In genomic region chr17:43399839-43400328, GRCh38 we compare ENCODE assay signal across 9 cellular contexts. TPM values are rescaled to one million over a fixed set of nuclear protein-coding genes. Genes with fewer than 3 reads are reported as not detected.
A peak's percentile ranks its signal among the peaks of the same experiment; 100 is the strongest.
DNase-seq lines count a peak whose midpoint lies in the region; ATAC-seq and TF ChIP-seq lines count a peak whose summit lies in the region.
"Had no signal": no experiment of that assay in that cellular context is flagged by ENCODE, and none has a peak within 500 bp of the region (broad histone marks: within the 10 kb centered on the region; RNA-seq: fewer than 3 reads in every experiment).

No MANE protein-coding gene starts in this region.

- no peak for TF ChIP-seq RAD21 in HCT116 (IDR thresholded peaks at IDR 0.05; ENCODE audit: low read depth)

- H3K4me3 ChIP-seq in HCT116 (replicated peaks in 1 of 2; ENCODE audit: low read depth in 1 of 2, low read length in 2 of 2) (peak overlapping the region; percentile 73 to 75), gastrocnemius medialis (peak overlapping the region; percentile 62 to 87 (median 72))

- peak overlapping the region; percentile 87; the same call in 1 of the 2 replicates for H3K9ac ChIP-seq in HCT116 (ENCODE audit: low read length)

- no peaks in the 10 kb centered on the region for H3K9me3 Mint-ChIP-seq in activated T-helper 17 cell treated with anti-CD3 and anti-CD28 coated beads, Interleukin-2, amount 50 U/mL, for 72 hours

- peaks cover 9% of the 10 kb centered on the region for H3K4me1 Mint-ChIP-seq in activated T-helper 17 cell treated with anti-CD3 and anti-CD28 coated beads, Interleukin-2, amount 50 U/mL, for 72 hours

- no peak overlapping the region for H2AFZ ChIP-seq in HCT116 (ENCODE audit: low read depth, low read length, poor library complexity, severe bottlenecking)

- ATAC-seq in HCT116 (no peak), left ventricle myocardium superior (peak; percentile 7), gastrocnemius medialis (no peak), HG03571 (IDR thresholded peaks at IDR 0.05; ENCODE audit: unreplicated experiment) (no peak), esophagus mucosa (no peak)
- no peak for ATAC-seq in activated T-helper 17 cell treated with anti-CD3 and anti-CD28 coated beads, Interleukin-2, amount 50 U/mL, for 72 hours (replicated peaks)

- H3K79me2 ChIP-seq in HCT116 (ENCODE audit: insufficient read depth, low read length), result peaks cover 17% of the 10 kb centered on the region

- H3K9me3 ChIP-seq in HCT116 (ENCODE audit: control insufficient read depth in 1 of 2, insufficient read depth in 1 of 2, low read depth in 1 of 2, low read length in 2 of 2) (no peaks in the 10 kb centered on the region), gastrocnemius medialis (no peaks in the 10 kb centered on the region)

- H3K4me1 ChIP-seq in HCT116 (ENCODE audit: control insufficient read depth in 1 of 2, insufficient read depth in 2 of 2, low read length in 2 of 2) (peaks cover 3 to 36% of the 10 kb centered on the region in 2 experiments; a peak in 3 of 4 replicates), gastrocnemius medialis (peaks cover 0 to 27% of the 10 kb centered on the region in 2 donors)

- RAD21 ChIA-PET in HCT116 (lab: Charles Lee; ENCODE audit: low non-redundant PET in 1 of 2, low total read pairs in 2 of 2, uncharacterized antibody in 2 of 2, unreplicated experiment in 2 of 2), result interaction anchor here in 1 of 2 experiments (1.0 kb wide), 1 partner anchor 31 kb away, joined by 4 read pairs; no protein-coding TSS in a partner anchor

- peak overlapping the region; percentile 94 for H3K4me3 Mint-ChIP-seq in activated T-helper 17 cell treated with anti-CD3 and anti-CD28 coated beads, Interleukin-2, amount 50 U/mL, for 72 hours

- POLR2A ChIA-PET in HCT116 (lab: Charles Lee), result interaction anchor here (0.7 to 4.9 kb wide), 10 partner anchors 10 to 84 kb away, joined by 3 to 63 read pairs (median 9); partner anchors contain the start of gene DHX8

- no peak overlapping the region for H3K27ac Mint-ChIP-seq in activated T-helper 17 cell treated with anti-CD3 and anti-CD28 coated beads, Interleukin-2, amount 50 U/mL, for 72 hours

- H3K36me3 ChIP-seq in HCT116 (ENCODE audit: control insufficient read depth in 1 of 2, insufficient read depth in 2 of 2, low read length in 2 of 2), result no peaks in the 10 kb centered on the region
- H3K36me3 ChIP-seq in gastrocnemius medialis, result no peaks in the 10 kb centered on the region

- no peaks in the 10 kb centered on the region for H3K27me3 ChIP-seq in HCT116 (ENCODE audit: insufficient read depth, low read length)
- H3K27me3 ChIP-seq in gastrocnemius medialis, result no peaks in the 10 kb centered on the region

- in situ Hi-C loops in gastrocnemius medialis (cut with MboI; ENCODE audit: low sequenced_read_pairs in 4 of 4), result loop anchor here in 1 of 4 donors (5.0 kb wide), 1 partner anchor 82 kb away; the partner anchor contains the start of gene DHX8

- CTCF ChIA-PET in HCT116 (lab: Charles Lee), result no interaction called here

- H3K9me2 ChIP-seq in HCT116 (ENCODE audit: insufficient read depth), result no peaks in the 10 kb centered on the region

- intact Hi-C loops in HCT116 (cut with micrococcal nuclease) (no loop called here), left ventricle myocardium superior (cut with micrococcal nuclease) (no loop called here), gastrocnemius medialis (cut with DNase I; ENCODE audit: low total_unique reads) (loop anchor here (10.0 kb wide), 1 partner anchor 565 kb away; the partner anchor contains the start of gene PSME3)

- no peaks in the 10 kb centered on the region for H3K27me3 Mint-ChIP-seq in activated T-helper 17 cell treated with anti-CD3 and anti-CD28 coated beads, Interleukin-2, amount 50 U/mL, for 72 hours

- no peaks in the 10 kb centered on the region for H4K20me1 ChIP-seq in HCT116 (ENCODE audit: insufficient read depth)

- no peak for DNase-seq in HCT116 (ENCODE audit: low read depth, low spot score)
- DNase-seq in left ventricle myocardium superior, result peak; percentile 48
- DNase-seq in gastrocnemius medialis, result no peak
- DNase-seq in middle frontal gyrus (ENCODE audit: extremely low spot score, low spot score), result no peak
- DNase-seq in NCI-H748 (lab: John Stamatoyannopoulos, UW; ENCODE audit: unreplicated experiment), result no peak
- DNase-seq: NCI-H1436 treated with DMSO at 0.1 percent for 48 hours had no signal

- H3K27ac ChIP-seq in HCT116 (ENCODE audit: low read depth, low read length) (no peak overlapping the region), gastrocnemius medialis (peak overlapping the region in 2 of 4 donors; percentile 78 to 84)

- TF ChIP-seq POLR2A in HCT116 (IDR thresholded peaks at IDR 0.05; ENCODE audit: borderline replicate concordance, extremely low read depth, insufficient read depth, insufficient read length) (no peak), gastrocnemius medialis (IDR thresholded peaks at IDR 0.05) (no peak)

- TF ChIP-seq CTCF in HCT116 (IDR thresholded peaks at IDR 0.05 in 2 of 3, conservative IDR thresholded peaks at IDR 0.05 in 1 of 3; ENCODE audit: borderline replicate concordance in 1 of 3, insufficient read depth in 1 of 3, low read depth in 2 of 3, low read length in 2 of 3), result no peak
- TF ChIP-seq CTCF in gastrocnemius medialis (IDR thresholded peaks at IDR 0.05 in 4 of 5, conservative IDR thresholded peaks at IDR 0.05 in 1 of 5), result no peak

- BruUV-seq in HCT116 (replicated peaks; lab: Mats Ljungman, UMichigan), result no TSS peak

- H3K36me3 Mint-ChIP-seq in activated T-helper 17 cell treated with anti-CD3 and anti-CD28 coated beads, Interleukin-2, amount 50 U/mL, for 72 hours (ENCODE audit: low read depth), result no peaks in the 10 kb centered on the region

- H3K4me2 ChIP-seq in HCT116 (ENCODE audit: low read length), result peak overlapping the region; percentile 88

TF ChIP-seq in HCT116, 20 proteins besides CTCF, POLR2A, EP300 and RAD21:
- TF ChIP-seq CBX3 (IDR thresholded peaks at IDR 0.05; ENCODE audit: low read depth) (no peak), ZFX (IDR thresholded peaks at IDR 0.05) (no peak), CEBPB (IDR thresholded peaks at IDR 0.05; ENCODE audit: low read depth) (no peak), SIN3A (IDR thresholded peaks at IDR 0.05; ENCODE audit: low read depth) (no peak), ATF3 (IDR thresholded peaks at IDR 0.05) (no peak), SP1 (IDR thresholded peaks at IDR 0.05; ENCODE audit: low read depth) (no peak), TCF7L2 (IDR thresholded peaks at IDR 0.05; ENCODE audit: borderline replicate concordance, extremely low read depth, insufficient read depth, insufficient read length) (no peak), JUND (IDR thresholded peaks at IDR 0.05) (no peak)

RNA-seq across cellular contexts. Expression of gene ARL4D, which starts 1.1 kb away (rescaled TPM):
- 11.5 TPM for total RNA-seq in HCT116 (2021; ENCODE audit: unreplicated experiment)
- polyA plus RNA-seq in HCT116 (2012), result 13.4 and 16.0 TPM in 2 replicates
- 1 to 10 TPM; 1.7 to 2.5 TPM for total RNA-seq in activated T-helper 17 cell treated with anti-CD3 and anti-CD28 coated beads, Interleukin-2, amount 50 U/mL, for 72 hours
- total RNA-seq in left ventricle myocardium superior, result 6.7 TPM
- total RNA-seq in gastrocnemius medialis, result 1 to 10 TPM in 3 of 4 donors, under 1 TPM in 1; 0.17 to 2.0 (median 1.3) TPM
- total RNA-seq in esophagus mucosa, result 123 TPM
